In the genomic region with DNA sequence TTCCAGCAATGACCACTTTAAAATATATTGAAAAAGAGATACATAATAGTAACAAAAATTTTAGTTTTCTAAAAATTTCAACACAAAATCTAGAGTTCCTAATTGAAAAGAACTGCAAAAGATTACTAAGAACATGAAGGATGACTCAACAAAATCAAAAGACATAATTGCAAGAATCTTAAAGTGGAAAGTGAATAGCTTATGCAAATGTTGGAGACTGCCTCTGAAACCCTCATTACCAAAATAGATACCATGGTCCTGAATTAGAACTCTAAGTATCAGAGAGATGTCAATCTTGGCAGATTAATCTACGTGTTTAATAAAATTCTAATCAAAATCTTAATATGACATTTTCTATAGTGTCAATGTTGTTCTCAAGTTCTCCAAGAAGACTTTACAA, we compare ENCODE assay signal across 18 cellular contexts.
DNase-seq lines count a peak whose midpoint lies in the region; ATAC-seq and TF ChIP-seq lines count a peak whose summit lies in the region.
"Had no signal": no experiment of that assay in that cellular context is flagged by ENCODE, and none has a peak within 500 bp of the region (broad histone marks: within the 10 kb centered on the region; RNA-seq: fewer than 3 reads in every experiment).

No MANE protein-coding gene starts in this region.

- no peaks in the 10 kb centered on the region for H3K9me3 ChIP-seq in CD8-positive, alpha-beta T cell (ENCODE audit: low read length)
- H3K9me3 ChIP-seq: adrenal gland had no signal

- ATAC-seq in GM18505 (IDR thresholded peaks at IDR 0.05; ENCODE audit: unreplicated experiment) (peak; percentile 75), GM21360 (IDR thresholded peaks at IDR 0.05; ENCODE audit: unreplicated experiment) (peak; percentile 94), HG02870 (IDR thresholded peaks at IDR 0.05; ENCODE audit: unreplicated experiment) (peak; percentile 86), HG03521 (IDR thresholded peaks at IDR 0.05; ENCODE audit: unreplicated experiment) (peak; percentile 64)
- no peak for ATAC-seq in CD8-positive, alpha-beta T cell
- ATAC-seq: GM23338, heart right ventricle, left lobe of liver, Panc1 had no signal

- CTCF ChIA-PET in CD8-positive, alpha-beta T cell (lab: Charles Lee), result no interaction called here

- H3K27me3 Mint-ChIP-seq in CD8-positive, alpha-beta T cell (ENCODE audit: low read depth), result no peaks in the 10 kb centered on the region

- DNase-seq in islet precursor cell (no peak), NCI-H524 (lab: John Stamatoyannopoulos, UW) (no peak)
- DNase-seq in NK-92 treated with Interleukin-12 subunit alpha and Interleukin-12 subunit beta, amount 100 ng/mL, for 24 hours (lab: John Stamatoyannopoulos, UW), result no peak
- no peak for DNase-seq in CD8-positive, alpha-beta T cell
- DNase-seq: activated CD4-positive, CD25-positive, alpha-beta regulatory T cell treated with anti-CD3 and anti-CD28 coated beads, Interleukin-2, amount 50 U/mL, for 72 hours; activated T-cell treated with anti-CD3 and anti-CD28 coated beads for 4 hours; adrenal gland; erythroblast; heart right ventricle; NCI-H226; T-helper 1 cell had no signal

- POLR2A ChIA-PET in CD8-positive, alpha-beta T cell (lab: Charles Lee), result no interaction called here

- no peaks in the 10 kb centered on the region for H3K36me3 ChIP-seq in CD8-positive, alpha-beta T cell (ENCODE audit: insufficient read depth, low read length)
- H3K36me3 ChIP-seq: adrenal gland, heart right ventricle had no signal

- H3K36me3 Mint-ChIP-seq in CD8-positive, alpha-beta T cell, result no peaks in the 10 kb centered on the region

- H3K4me1 Mint-ChIP-seq in CD8-positive, alpha-beta T cell (ENCODE audit: low read depth), result no peaks in the 10 kb centered on the region

- intact Hi-C loops in CD8-positive, alpha-beta T cell (cut with DNase I, micrococcal nuclease), result no loop called here

- H3K4me1 ChIP-seq in CD8-positive, alpha-beta T cell (ENCODE audit: insufficient read depth, low read length), result no peaks in the 10 kb centered on the region
- H3K4me1 ChIP-seq: adrenal gland, heart right ventricle had no signal

- no peak overlapping the region for H3K27ac Mint-ChIP-seq in CD8-positive, alpha-beta T cell
- H3K27ac Mint-ChIP-seq: GM23338 had no signal

- no peak overlapping the region for H3K4me3 ChIP-seq in CD8-positive, alpha-beta T cell (ENCODE audit: low read depth, low read length)
- H3K4me3 ChIP-seq: adrenal gland, GM23338, heart right ventricle had no signal

- H3K9me3 Mint-ChIP-seq in CD8-positive, alpha-beta T cell, result peaks cover 7% of the 10 kb centered on the region

- H3K4me3 Mint-ChIP-seq in CD8-positive, alpha-beta T cell, result no peak overlapping the region
- H3K4me3 Mint-ChIP-seq: GM23338 had no signal

- TF ChIP-seq POLR2A in GM18505 (IDR thresholded peaks at IDR 0.05; ENCODE audit: borderline replicate concordance, extremely low read depth, insufficient read depth, insufficient read length), result no peak

- no peak overlapping the region for H3K27ac ChIP-seq in CD8-positive, alpha-beta T cell (ENCODE audit: low read depth, low read length)
- H3K27ac ChIP-seq: adrenal gland, heart right ventricle had no signal

- TF ChIP-seq CTCF in CD8-positive, alpha-beta T cell (IDR thresholded peaks at IDR 0.05), result no peak

- H3K27me3 ChIP-seq in CD8-positive, alpha-beta T cell (ENCODE audit: insufficient read depth, low read length), result no peaks in the 10 kb centered on the region
- H3K27me3 ChIP-seq: adrenal gland, heart right ventricle had no signal
